10 cellular contexts compared by ENCODE assay signal in genomic region chr19:29329460-29330134, GRCh38.
DNase-seq lines count a peak whose midpoint lies in the region; ATAC-seq and TF ChIP-seq lines count a peak whose summit lies in the region.
"Had no signal": no experiment of that assay in that cellular context is flagged by ENCODE, and none has a peak within 500 bp of the region (broad histone marks: within the 10 kb centered on the region; RNA-seq: fewer than 3 reads in every experiment).

No MANE protein-coding gene starts in this region.

- no peaks in the 10 kb centered on the region for H3K27me3 ChIP-seq in DND-41 (ENCODE audit: insufficient read depth, low read length, poor library complexity)

- peaks cover 3% of the 10 kb centered on the region for H3K9me3 ChIP-seq in DND-41 (ENCODE audit: insufficient read depth, low read length, severe bottlenecking)
- H3K9me3 ChIP-seq: mucosa of descending colon had no signal

- H3K9ac ChIP-seq in DND-41 (ENCODE audit: low read depth, low read length), result no peak overlapping the region

- no peaks in the 10 kb centered on the region for H3K36me3 ChIP-seq in DND-41 (ENCODE audit: insufficient read depth, low read length)

- no peak overlapping the region for H3K4me3 ChIP-seq in DND-41 (ENCODE audit: low read depth in 1 of 2, low read length in 2 of 2)
- H3K4me3 ChIP-seq: mucosa of descending colon had no signal

- TF ChIP-seq CTCF in DND-41 (IDR thresholded peaks at IDR 0.05; ENCODE audit: borderline replicate concordance, extremely low read depth, low read length, poor library complexity, severe bottlenecking), result no peak

- in situ Hi-C loops in SK-MEL-5 (cut with HindIII; ENCODE audit: low pct_unique_long_range_greater_than_20kb, low sequenced_read_pairs), result no loop called here

- H3K4me1 ChIP-seq in DND-41 (ENCODE audit: insufficient read depth, low read length), result no peaks in the 10 kb centered on the region

- no peak overlapping the region for H3K4me2 ChIP-seq in DND-41 (ENCODE audit: insufficient read depth, low read length)

- no peak overlapping the region for H3K27ac ChIP-seq in DND-41 (ENCODE audit: low read length)

- ATAC-seq in DND-41 (ENCODE audit: insufficient read depth, low read depth) (0 out of 3 replicates have a peak, but pooled peaks have one; percentile 57), GM19324 (IDR thresholded peaks at IDR 0.05; ENCODE audit: low FRiP score, unreplicated experiment) (no peak)
- ATAC-seq: mucosa of descending colon had no signal

- DNase-seq in DND-41, result peak; percentile 59
- DNase-seq in HK-2 (ENCODE audit: unreplicated experiment), result peak; percentile 18
- DNase-seq in SK-MEL-5 (ENCODE audit: low read depth, low spot score), result peak; percentile 26
- peak; percentile 82 for DNase-seq in iPS-NIHi7 (ENCODE audit: extremely low spot score)
- no peak for DNase-seq in AML-193 (lab: John Stamatoyannopoulos, UW)
- DNase-seq in C1 segment of cervical spinal cord (lab: John Stamatoyannopoulos, UW), result no peak
- no peak for DNase-seq in glomerular visceral epithelial cell (ENCODE audit: extremely low spot score)
- DNase-seq: mucosa of descending colon, NCI-H446 treated with DMSO at 0.1 percent for 48 hours had no signal

- no peak overlapping the region for H2AFZ ChIP-seq in DND-41 (ENCODE audit: low read depth, low read length)

- H3K79me2 ChIP-seq in DND-41 (ENCODE audit: insufficient read depth, low read length), result no peaks in the 10 kb centered on the region

- H4K20me1 ChIP-seq in DND-41 (ENCODE audit: insufficient read depth, low read length), result no peaks in the 10 kb centered on the region

Comparison
In these comparisons a context has a peak if more than half of its experiments do, and no peak if none do; other contexts are left out.
1. DNase-seq: peak in DND-41 (single experiment), HK-2 (single experiment), SK-MEL-5 (single experiment) and iPS-NIHi7 (single experiment); none in AML-193 (0 of 2), C1 segment of cervical spinal cord (0 of 14) and glomerular visceral epithelial cell (single experiment).